Comparison of ENCODE assay signal across 9 cellular contexts in genomic region chr5:60293518-60293917, GRCh38.
"Had no signal": no experiment of that assay in that cellular context is flagged by ENCODE, and none has a peak within 500 bp of the region (broad histone marks: within the 10 kb centered on the region; RNA-seq: fewer than 3 reads in every experiment).

No MANE protein-coding gene starts in this region.

- H2AFZ ChIP-seq: GM23338 had no signal

- H3K27ac ChIP-seq: KMS-11 had no signal

- H3K9ac ChIP-seq: KMS-11 had no signal

- H3K4me3 ChIP-seq: GM23338 had no signal

- H3K4me2 ChIP-seq: GM23338, KMS-11 had no signal

- FAIRE-seq: H1, H54, HTR-8/SVneo had no signal

- ATAC-seq: GM23338 had no signal

- DNase-seq: H9, HCEC 1CT, Karpas-422, KBM-7 had no signal
